ENCODE assay signal across 8 cellular contexts in genomic region chr2:24489942-24490673, GRCh38. TPM values are rescaled to one million over a fixed set of nuclear protein-coding genes. Genes with fewer than 3 reads are reported as not detected.
A peak's percentile ranks its signal among the peaks of the same experiment; 100 is the strongest.
DNase-seq lines count a peak whose midpoint lies in the region; ATAC-seq, FAIRE-seq and TF ChIP-seq lines count a peak whose summit lies in the region.

No MANE protein-coding gene starts in this region.

- peak overlapping the region; percentile 87 for H3K27ac ChIP-seq in VCaP
- H3K27ac ChIP-seq in esophagus squamous epithelium: peak overlapping the region; percentile 90 to 98 (median 92)

- peak; percentile 18 for DNase-seq in AG08396 (ENCODE audit: low spot score)
- DNase-seq in H54 (ENCODE audit: insufficient read length, low spot score): peak; percentile 88
- no peak for DNase-seq in esophagus squamous epithelium (lab: John Stamatoyannopoulos, UW)
- DNase-seq in omental fat pad (ENCODE audit: low spot score): no peak
- DNase-seq in cortex of kidney (lab: John Stamatoyannopoulos, UW): no peak
- no peak for DNase-seq in NCI-H2171 treated with DMSO at 0.1 percent for 48 hours (lab: John Stamatoyannopoulos, UW)

- H3K9me3 ChIP-seq in esophagus squamous epithelium: no peaks in the 10 kb centered on the region

- ATAC-seq in omental fat pad (ENCODE audit: low FRiP score): peak; percentile 39
- ATAC-seq in HG02678 (IDR thresholded peaks at IDR 0.05; ENCODE audit: unreplicated experiment): no peak

- intact Hi-C loops in esophagus squamous epithelium (cut with DNase I): no loop called here

- H3K27me3 ChIP-seq in esophagus squamous epithelium: no peaks in the 10 kb centered on the region

- peak; percentile 80 for FAIRE-seq in H54 (lab: Jason Lieb, UNC)

- TF ChIP-seq POLR2A in H54 (IDR thresholded peaks at IDR 0.05; ENCODE audit: low read depth, low read length) (no peak), esophagus squamous epithelium (IDR thresholded peaks at IDR 0.05) (no peak)

- 23 to 40% methylated on average over 18 to 19 of the region's 19 CpGs for WGBS in esophagus squamous epithelium, 2 donors

- H3K36me3 ChIP-seq in esophagus squamous epithelium: no peaks in the 10 kb centered on the region

- TF ChIP-seq CTCF in VCaP (conservative IDR thresholded peaks at IDR 0.05) (no peak), esophagus squamous epithelium (IDR thresholded peaks at IDR 0.05) (no peak), omental fat pad (IDR thresholded peaks at IDR 0.05) (no peak)

- H3K4me3 ChIP-seq in esophagus squamous epithelium: peak overlapping the region; percentile 85 to 96 (median 92)

- H3K4me1 ChIP-seq in esophagus squamous epithelium: peaks cover 14 to 44% (median 21%) of the 10 kb centered on the region in 3 donors

RNA-seq across cellular contexts. Expression of gene NCOA1, which starts 0.9 kb away (rescaled TPM):
- total RNA-seq in esophagus squamous epithelium (10 to 100 TPM; 21.3 to 45.4 (median 32.9) TPM), omental fat pad (10 to 100 TPM; 46.8 to 80.1 (median 50.1) TPM)

Comparison
In these comparisons a context has a peak if more than half of its experiments do, and no peak if none do; other contexts are left out.
1. DNase-seq: peak in AG08396 (single experiment) and H54 (single experiment); none in esophagus squamous epithelium (single experiment), omental fat pad (single experiment), cortex of kidney (single experiment) and NCI-H2171 treated with DMSO at 0.1 percent for 48 hours (single experiment).